ENCODE assay signal across 17 cellular contexts in genomic region chr17:33732116-33732515, GRCh38.
DNase-seq lines count a peak whose midpoint lies in the region; ATAC-seq, FAIRE-seq and TF ChIP-seq lines count a peak whose summit lies in the region.
"Had no signal": no experiment of that assay in that cellular context is flagged by ENCODE, and none has a peak within 500 bp of the region (broad histone marks: within the 10 kb centered on the region; RNA-seq: fewer than 3 reads in every experiment).

No MANE protein-coding gene starts in this region.

- no peaks in the 10 kb centered on the region for H3K79me2 ChIP-seq in fibroblast of lung (ENCODE audit: control insufficient read depth, insufficient read depth, low read length)

- H3K4me2 ChIP-seq in A549 (no peak overlapping the region), fibroblast of lung (ENCODE audit: extremely low read depth, insufficient read depth, low read length) (no peak overlapping the region)

- ATAC-seq in A549 (no peak), HG03025 (IDR thresholded peaks at IDR 0.05; ENCODE audit: low FRiP score, unreplicated experiment) (no peak)
- ATAC-seq: lower lobe of right lung had no signal

- TF ChIP-seq EP300 in A549 (IDR thresholded peaks at IDR 0.05) = no peak

- H3K9me3 ChIP-seq in A549 (no peaks in the 10 kb centered on the region), fibroblast of lung (ENCODE audit: control insufficient read depth, insufficient read depth, low read depth, low read length) (no peaks in the 10 kb centered on the region)
- H3K9me3 ChIP-seq: esophagus squamous epithelium, lower lobe of right lung, upper lobe of left lung had no signal

- no peak for TF ChIP-seq CTCF in A549 (IDR thresholded peaks at IDR 0.05)
- no peak for TF ChIP-seq CTCF in GM13977 (IDR thresholded peaks at IDR 0.05; ENCODE audit: extremely low read depth, insufficient read depth, missing control alignments)
- no peak for TF ChIP-seq CTCF in fibroblast of lung (conservative IDR thresholded peaks at IDR 0.05 in 1 of 2, IDR thresholded peaks at IDR 0.05 in 1 of 2; ENCODE audit: low read depth in 1 of 2, low read length in 2 of 2)

- FAIRE-seq in A549 (lab: Jason Lieb, UNC) = no peak
- FAIRE-seq: colon had no signal

- TF ChIP-seq RAD21 in A549 (conservative IDR thresholded peaks at IDR 0.05 in 1 of 2, IDR thresholded peaks at IDR 0.05 in 1 of 2) = no peak

- no peaks in the 10 kb centered on the region for H4K20me1 ChIP-seq in fibroblast of lung (ENCODE audit: control insufficient read depth, extremely low read depth, insufficient read depth, low read length)

- POLR2A ChIA-PET in A549 (lab: Yijun Ruan, JAX) = no interaction called here

- no peaks in the 10 kb centered on the region for H3K4me1 ChIP-seq in A549
- no peaks in the 10 kb centered on the region for H3K4me1 ChIP-seq in fibroblast of lung (ENCODE audit: control insufficient read depth, extremely low read depth, insufficient read depth, low read length)
- H3K4me1 ChIP-seq: esophagus squamous epithelium, lower lobe of right lung, sigmoid colon, upper lobe of left lung had no signal

- H3K4me3 ChIP-seq in A549 (no peak overlapping the region), fibroblast of lung (replicated peaks in 1 of 4; ENCODE audit: control extremely low read depth in 1 of 4, insufficient read depth in 1 of 4, low read depth in 3 of 4, low read length in 4 of 4) (no peak overlapping the region)
- H3K4me3 ChIP-seq: esophagus squamous epithelium, lower lobe of right lung, sigmoid colon, upper lobe of left lung had no signal

- TF ChIP-seq POLR2A in A549 (IDR thresholded peaks at IDR 0.05; ENCODE audit: low read length) = no peak

- no peaks in the 10 kb centered on the region for H3K27me3 ChIP-seq in fibroblast of lung (ENCODE audit: control insufficient read depth, insufficient read depth, low read length)
- H3K27me3 ChIP-seq: upper lobe of left lung had no signal

- DNase-seq in A549 (ENCODE audit: low read depth in 1 of 2, low spot score in 1 of 2) = peak in 1 of 2 experiments; percentile 18
- peak; percentile 12 for DNase-seq in GM13977 (ENCODE audit: low spot score)
- DNase-seq in OCI-M1 (lab: John Stamatoyannopoulos, UW) = peak; percentile 26
- peak; percentile 1 for DNase-seq in fibroblast of lung (ENCODE audit: low read depth in 2 of 2)
- no peak for DNase-seq in NCI-H1436 treated with DMSO at 0.1 percent for 48 hours (lab: John Stamatoyannopoulos, UW)
- no peak for DNase-seq in NCI-H1048 (lab: John Stamatoyannopoulos, UW)
- DNase-seq in NCI-H2227 (lab: John Stamatoyannopoulos, UW; ENCODE audit: unreplicated experiment) = no peak
- DNase-seq: activated T-cell treated with anti-CD3 and anti-CD28 coated beads, Interleukin-2, amount 50 U/mL, for 48 hours; amniotic stem cell; esophagus squamous epithelium; hypothalamus; lower lobe of right lung; sigmoid colon; stimulated activated CD4-positive, alpha-beta T cell treated with anti-CD3 and anti-CD28 coated beads, Interleukin-4, amount 100 ng/mL, for 24 hours; upper lobe of left lung had no signal

- in situ Hi-C loops in GM13977 (cut with MboI; ENCODE audit: low pct_unique_long_range_greater_than_20kb, low sequenced_read_pairs, unreplicated experiment) = no loop called here

- 3% methylated on average over 3 of the region's 3 CpGs for WGBS in A549 (ENCODE audit: missing lambda C conversion rate)

- no peak overlapping the region for H3K9ac ChIP-seq in fibroblast of lung (ENCODE audit: insufficient read depth, low read length)

- no peaks in the 10 kb centered on the region for H3K36me3 ChIP-seq in fibroblast of lung (ENCODE audit: control insufficient read depth, insufficient read depth, low read length)
- H3K36me3 ChIP-seq: esophagus squamous epithelium, lower lobe of right lung, sigmoid colon, upper lobe of left lung had no signal

- H2AFZ ChIP-seq in fibroblast of lung (ENCODE audit: low read length) = no peak overlapping the region

- CTCF ChIA-PET in A549 (lab: Yijun Ruan, JAX) = interaction anchor here (0.8 to 1.3 kb wide), 2 partner anchors 11 to 39 kb away, joined by 3 to 5 read pairs; no protein-coding TSS in a partner anchor

- H3K27ac ChIP-seq in A549 = no peak overlapping the region
- no peak overlapping the region for H3K27ac ChIP-seq in fibroblast of lung (ENCODE audit: insufficient read depth, low read length)
- H3K27ac ChIP-seq: esophagus squamous epithelium, lower lobe of right lung, sigmoid colon, upper lobe of left lung had no signal

TF ChIP-seq in A549, 52 proteins besides CTCF, POLR2A, EP300 and RAD21:
- peak; percentile 68; the same call in 1 of the 2 replicates for TF ChIP-seq EHMT2 (IDR thresholded peaks at IDR 0.05; ENCODE audit: low read depth)
- TF ChIP-seq HOXB13 (CRISPR knock-in tag; IDR thresholded peaks at IDR 0.05; ENCODE audit: low read depth) = no peak
- peak; percentile 95 for TF ChIP-seq REST (IDR thresholded peaks at IDR 0.05)

Comparison
In these comparisons a context has a peak if more than half of its experiments do, and no peak if none do; other contexts are left out.
1. DNase-seq: peak in GM13977 (single experiment), OCI-M1 (single experiment) and fibroblast of lung (2 of 2); none in NCI-H1436 treated with DMSO at 0.1 percent for 48 hours (single experiment), NCI-H1048 (single experiment) and NCI-H2227 (single experiment).